ENCODE assay signal across 1 cellular context in the genomic region with DNA sequence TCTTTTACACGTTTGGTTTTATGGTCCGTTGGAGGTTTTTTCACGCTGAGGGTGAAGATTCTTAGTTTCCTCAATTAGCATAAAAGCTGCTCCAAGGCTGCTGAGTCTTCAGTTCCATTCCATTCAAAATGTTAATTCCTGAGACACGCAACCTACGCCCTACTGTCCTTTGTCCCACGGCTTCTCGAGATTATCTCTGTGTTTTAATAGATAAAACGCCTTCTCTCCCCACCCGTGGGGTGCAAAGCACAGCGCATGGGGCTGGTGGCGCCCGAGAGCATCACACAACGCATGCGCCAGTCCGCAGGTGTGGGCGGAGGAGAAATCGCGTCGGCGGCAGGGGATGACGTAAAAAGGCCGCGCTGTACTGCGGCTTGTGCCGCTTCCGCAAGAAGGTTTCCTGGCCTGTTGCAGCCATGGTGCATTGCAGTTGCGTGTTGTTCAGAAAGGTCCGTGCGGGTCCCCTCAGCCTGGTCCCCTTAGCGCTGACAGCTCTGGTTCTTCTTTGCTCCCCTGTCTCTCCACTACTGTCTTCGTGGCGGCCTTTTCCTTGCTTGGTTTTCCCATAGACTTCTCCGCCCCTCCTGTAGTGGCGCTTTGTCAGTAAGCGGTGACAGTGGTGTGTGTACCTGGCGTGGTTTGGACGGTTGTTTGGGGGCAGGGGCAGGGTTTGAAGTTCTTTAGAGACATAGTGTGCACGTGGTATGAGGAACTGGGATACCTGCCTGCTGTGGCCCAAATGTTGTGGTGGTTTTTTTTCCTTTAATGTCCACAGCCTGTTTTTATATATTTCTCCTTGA.
TF ChIP-seq lines count a peak whose summit lies in the region.

A gene with protein sequence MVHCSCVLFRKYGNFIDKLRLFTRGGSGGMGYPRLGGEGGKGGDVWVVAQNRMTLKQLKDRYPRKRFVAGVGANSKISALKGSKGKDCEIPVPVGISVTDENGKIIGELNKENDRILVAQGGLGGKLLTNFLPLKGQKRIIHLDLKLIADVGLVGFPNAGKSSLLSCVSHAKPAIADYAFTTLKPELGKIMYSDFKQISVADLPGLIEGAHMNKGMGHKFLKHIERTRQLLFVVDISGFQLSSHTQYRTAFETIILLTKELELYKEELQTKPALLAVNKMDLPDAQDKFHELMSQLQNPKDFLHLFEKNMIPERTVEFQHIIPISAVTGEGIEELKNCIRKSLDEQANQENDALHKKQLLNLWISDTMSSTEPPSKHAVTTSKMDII (plus strand): TSS at position 391 of the 800 bp plus-strand sequence. CDS start 26 bp downstream, at position 417.

TF ChIP-seq in K562, 482 proteins besides CTCF, POLR2A, EP300 and RAD21 (continued from another document):
- TF ChIP-seq, protein P1, sequence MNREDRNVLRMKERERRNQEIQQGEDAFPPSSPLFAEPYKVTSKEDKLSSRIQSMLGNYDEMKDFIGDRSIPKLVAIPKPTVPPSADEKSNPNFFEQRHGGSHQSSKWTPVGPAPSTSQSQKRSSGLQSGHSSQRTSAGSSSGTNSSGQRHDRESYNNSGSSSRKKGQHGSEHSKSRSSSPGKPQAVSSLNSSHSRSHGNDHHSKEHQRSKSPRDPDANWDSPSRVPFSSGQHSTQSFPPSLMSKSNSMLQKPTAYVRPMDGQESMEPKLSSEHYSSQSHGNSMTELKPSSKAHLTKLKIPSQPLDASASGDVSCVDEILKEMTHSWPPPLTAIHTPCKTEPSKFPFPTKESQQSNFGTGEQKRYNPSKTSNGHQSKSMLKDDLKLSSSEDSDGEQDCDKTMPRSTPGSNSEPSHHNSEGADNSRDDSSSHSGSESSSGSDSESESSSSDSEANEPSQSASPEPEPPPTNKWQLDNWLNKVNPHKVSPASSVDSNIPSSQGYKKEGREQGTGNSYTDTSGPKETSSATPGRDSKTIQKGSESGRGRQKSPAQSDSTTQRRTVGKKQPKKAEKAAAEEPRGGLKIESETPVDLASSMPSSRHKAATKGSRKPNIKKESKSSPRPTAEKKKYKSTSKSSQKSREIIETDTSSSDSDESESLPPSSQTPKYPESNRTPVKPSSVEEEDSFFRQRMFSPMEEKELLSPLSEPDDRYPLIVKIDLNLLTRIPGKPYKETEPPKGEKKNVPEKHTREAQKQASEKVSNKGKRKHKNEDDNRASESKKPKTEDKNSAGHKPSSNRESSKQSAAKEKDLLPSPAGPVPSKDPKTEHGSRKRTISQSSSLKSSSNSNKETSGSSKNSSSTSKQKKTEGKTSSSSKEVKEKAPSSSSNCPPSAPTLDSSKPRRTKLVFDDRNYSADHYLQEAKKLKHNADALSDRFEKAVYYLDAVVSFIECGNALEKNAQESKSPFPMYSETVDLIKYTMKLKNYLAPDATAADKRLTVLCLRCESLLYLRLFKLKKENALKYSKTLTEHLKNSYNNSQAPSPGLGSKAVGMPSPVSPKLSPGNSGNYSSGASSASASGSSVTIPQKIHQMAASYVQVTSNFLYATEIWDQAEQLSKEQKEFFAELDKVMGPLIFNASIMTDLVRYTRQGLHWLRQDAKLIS (CRISPR knock-in tag; IDR thresholded peaks at IDR 0.05): peak; percentile 74
- TF ChIP-seq ZNF253 (CRISPR knock-in tag; conservative IDR thresholded peaks at IDR 0.05) (no peak), TEAD2 (tag; IDR thresholded peaks at IDR 0.05) (0 out of 2 replicates have a peak, but pooled peaks have one; percentile 28), CC2D1A (IDR thresholded peaks at IDR 0.05) (peak; percentile 87), BHLHE40 (IDR thresholded peaks at IDR 0.05; ENCODE audit: low read length) (peak; percentile 84)
- TF ChIP-seq, protein P2, sequence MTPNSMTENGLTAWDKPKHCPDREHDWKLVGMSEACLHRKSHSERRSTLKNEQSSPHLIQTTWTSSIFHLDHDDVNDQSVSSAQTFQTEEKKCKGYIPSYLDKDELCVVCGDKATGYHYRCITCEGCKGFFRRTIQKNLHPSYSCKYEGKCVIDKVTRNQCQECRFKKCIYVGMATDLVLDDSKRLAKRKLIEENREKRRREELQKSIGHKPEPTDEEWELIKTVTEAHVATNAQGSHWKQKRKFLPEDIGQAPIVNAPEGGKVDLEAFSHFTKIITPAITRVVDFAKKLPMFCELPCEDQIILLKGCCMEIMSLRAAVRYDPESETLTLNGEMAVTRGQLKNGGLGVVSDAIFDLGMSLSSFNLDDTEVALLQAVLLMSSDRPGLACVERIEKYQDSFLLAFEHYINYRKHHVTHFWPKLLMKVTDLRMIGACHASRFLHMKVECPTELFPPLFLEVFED (CRISPR knock-in tag; conservative IDR thresholded peaks at IDR 0.05): peak; percentile 89; the same call in 1 of the 2 replicates
- TF ChIP-seq, protein P3, sequence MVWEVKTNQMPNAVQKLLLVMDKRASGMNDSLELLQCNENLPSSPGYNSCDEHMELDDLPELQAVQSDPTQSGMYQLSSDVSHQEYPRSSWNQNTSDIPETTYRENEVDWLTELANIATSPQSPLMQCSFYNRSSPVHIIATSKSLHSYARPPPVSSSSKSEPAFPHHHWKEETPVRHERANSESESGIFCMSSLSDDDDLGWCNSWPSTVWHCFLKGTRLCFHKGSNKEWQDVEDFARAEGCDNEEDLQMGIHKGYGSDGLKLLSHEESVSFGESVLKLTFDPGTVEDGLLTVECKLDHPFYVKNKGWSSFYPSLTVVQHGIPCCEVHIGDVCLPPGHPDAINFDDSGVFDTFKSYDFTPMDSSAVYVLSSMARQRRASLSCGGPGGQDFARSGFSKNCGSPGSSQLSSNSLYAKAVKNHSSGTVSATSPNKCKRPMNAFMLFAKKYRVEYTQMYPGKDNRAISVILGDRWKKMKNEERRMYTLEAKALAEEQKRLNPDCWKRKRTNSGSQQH (CRISPR knock-in tag; IDR thresholded peaks at IDR 0.05): peak; percentile 87; the same call in 1 of the 2 replicates
- TF ChIP-seq, protein P4, sequence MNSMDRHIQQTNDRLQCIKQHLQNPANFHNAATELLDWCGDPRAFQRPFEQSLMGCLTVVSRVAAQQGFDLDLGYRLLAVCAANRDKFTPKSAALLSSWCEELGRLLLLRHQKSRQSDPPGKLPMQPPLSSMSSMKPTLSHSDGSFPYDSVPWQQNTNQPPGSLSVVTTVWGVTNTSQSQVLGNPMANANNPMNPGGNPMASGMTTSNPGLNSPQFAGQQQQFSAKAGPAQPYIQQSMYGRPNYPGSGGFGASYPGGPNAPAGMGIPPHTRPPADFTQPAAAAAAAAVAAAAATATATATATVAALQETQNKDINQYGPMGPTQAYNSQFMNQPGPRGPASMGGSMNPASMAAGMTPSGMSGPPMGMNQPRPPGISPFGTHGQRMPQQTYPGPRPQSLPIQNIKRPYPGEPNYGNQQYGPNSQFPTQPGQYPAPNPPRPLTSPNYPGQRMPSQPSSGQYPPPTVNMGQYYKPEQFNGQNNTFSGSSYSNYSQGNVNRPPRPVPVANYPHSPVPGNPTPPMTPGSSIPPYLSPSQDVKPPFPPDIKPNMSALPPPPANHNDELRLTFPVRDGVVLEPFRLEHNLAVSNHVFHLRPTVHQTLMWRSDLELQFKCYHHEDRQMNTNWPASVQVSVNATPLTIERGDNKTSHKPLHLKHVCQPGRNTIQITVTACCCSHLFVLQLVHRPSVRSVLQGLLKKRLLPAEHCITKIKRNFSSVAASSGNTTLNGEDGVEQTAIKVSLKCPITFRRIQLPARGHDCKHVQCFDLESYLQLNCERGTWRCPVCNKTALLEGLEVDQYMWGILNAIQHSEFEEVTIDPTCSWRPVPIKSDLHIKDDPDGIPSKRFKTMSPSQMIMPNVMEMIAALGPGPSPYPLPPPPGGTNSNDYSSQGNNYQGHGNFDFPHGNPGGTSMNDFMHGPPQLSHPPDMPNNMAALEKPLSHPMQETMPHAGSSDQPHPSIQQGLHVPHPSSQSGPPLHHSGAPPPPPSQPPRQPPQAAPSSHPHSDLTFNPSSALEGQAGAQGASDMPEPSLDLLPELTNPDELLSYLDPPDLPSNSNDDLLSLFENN (IDR thresholded peaks at IDR 0.05; ENCODE audit: low read depth in 2 of 2, low read length in 2 of 2): no peak; a peak in 1 of 4 replicates
TF ChIP-seq in K562: peak in this region for 204.
